18 cellular contexts compared by ENCODE assay signal in genomic region chr1:14535619-14536355, GRCh38.
"Had no signal": no experiment of that assay in that cellular context is flagged by ENCODE, and none has a peak within 500 bp of the region (broad histone marks: within the 10 kb centered on the region; RNA-seq: fewer than 3 reads in every experiment).

No MANE protein-coding gene starts in this region.

- H3K27ac ChIP-seq: esophagus squamous epithelium, heart left ventricle, left lung, lower lobe of right lung, parathyroid adenoma, psoas muscle had no signal

- FAIRE-seq: frontal cortex, islet of Langerhans had no signal

- H3K4me1 Mint-ChIP-seq: memory B cell, mesothelial cell of epicardium had no signal

- H3K36me3 Mint-ChIP-seq: memory B cell; mesothelial cell of epicardium; natural killer cell treated with Interleukin-12 subunit alpha and Interleukin-12 subunit beta and Interleukin-15 and Interleukin-18, amount 100 ng/mL, for 72 hours; stimulated activated naive B cell treated with anti-CD40 and anti-IgM and Interleukin-4, amounts not matched to agents 10 μg/mL and 1 μg/mL and 100 μg/mL, for 72 hours had no signal

- DNase-seq: esophagus squamous epithelium; heart left ventricle; hypothalamus; kidney glomerular epithelial cell; left lung; lower lobe of right lung; psoas muscle; retina; stimulated activated CD4-positive, alpha-beta T cell treated with anti-CD3 and anti-CD28 coated beads, Interleukin-2, amount 100 ng/mL, for 24 hours; stimulated activated CD4-positive, alpha-beta T cell treated with anti-CD3 and anti-CD28 coated beads, Interleukin-4, amount 100 ng/mL, for 4 hours; stimulated activated naive B cell treated with anti-CD40 and anti-IgM and Interleukin-4, amounts not matched to agents 10 μg/mL and 1 μg/mL and 100 μg/mL, for 72 hours had no signal

- H3K4me3 Mint-ChIP-seq: dendritic cell treated with granulocyte-macrophage colony-stimulating factor and Interleukin-4, amounts not matched to agents 40 ng/mL and 50 ng/mL, for 4 days; memory B cell; mesothelial cell of epicardium; natural killer cell treated with Interleukin-12 subunit alpha and Interleukin-12 subunit beta and Interleukin-15 and Interleukin-18, amount 100 ng/mL, for 72 hours; stimulated activated naive B cell treated with anti-CD40 and anti-IgM and Interleukin-4, amounts not matched to agents 10 μg/mL and 1 μg/mL and 100 μg/mL, for 72 hours had no signal

- H3K4me3 ChIP-seq: esophagus squamous epithelium, heart left ventricle, left lung, lower lobe of right lung, psoas muscle had no signal

- H3K27ac Mint-ChIP-seq: dendritic cell treated with granulocyte-macrophage colony-stimulating factor and Interleukin-4, amounts not matched to agents 40 ng/mL and 50 ng/mL, for 4 days; memory B cell; mesothelial cell of epicardium; natural killer cell treated with Interleukin-12 subunit alpha and Interleukin-12 subunit beta and Interleukin-15 and Interleukin-18, amount 100 ng/mL, for 72 hours; stimulated activated naive B cell treated with anti-CD40 and anti-IgM and Interleukin-4, amounts not matched to agents 10 μg/mL and 1 μg/mL and 100 μg/mL, for 72 hours had no signal

- H3K4me1 ChIP-seq: esophagus squamous epithelium, heart left ventricle, left lung, lower lobe of right lung, parathyroid adenoma, psoas muscle had no signal

- H3K9me3 ChIP-seq: esophagus squamous epithelium, left lung, lower lobe of right lung, psoas muscle had no signal

- H3K9ac ChIP-seq: parathyroid adenoma had no signal

- H3K9me3 Mint-ChIP-seq: dendritic cell treated with granulocyte-macrophage colony-stimulating factor and Interleukin-4, amounts not matched to agents 40 ng/mL and 50 ng/mL, for 4 days; memory B cell; natural killer cell treated with Interleukin-12 subunit alpha and Interleukin-12 subunit beta and Interleukin-15 and Interleukin-18, amount 100 ng/mL, for 72 hours; stimulated activated naive B cell treated with anti-CD40 and anti-IgM and Interleukin-4, amounts not matched to agents 10 μg/mL and 1 μg/mL and 100 μg/mL, for 72 hours had no signal

- H3K36me3 ChIP-seq: esophagus squamous epithelium, heart left ventricle, left lung, lower lobe of right lung had no signal

- H3K27me3 ChIP-seq: esophagus squamous epithelium, left lung had no signal
